8 cellular contexts compared by ENCODE assay signal in the genomic region with DNA sequence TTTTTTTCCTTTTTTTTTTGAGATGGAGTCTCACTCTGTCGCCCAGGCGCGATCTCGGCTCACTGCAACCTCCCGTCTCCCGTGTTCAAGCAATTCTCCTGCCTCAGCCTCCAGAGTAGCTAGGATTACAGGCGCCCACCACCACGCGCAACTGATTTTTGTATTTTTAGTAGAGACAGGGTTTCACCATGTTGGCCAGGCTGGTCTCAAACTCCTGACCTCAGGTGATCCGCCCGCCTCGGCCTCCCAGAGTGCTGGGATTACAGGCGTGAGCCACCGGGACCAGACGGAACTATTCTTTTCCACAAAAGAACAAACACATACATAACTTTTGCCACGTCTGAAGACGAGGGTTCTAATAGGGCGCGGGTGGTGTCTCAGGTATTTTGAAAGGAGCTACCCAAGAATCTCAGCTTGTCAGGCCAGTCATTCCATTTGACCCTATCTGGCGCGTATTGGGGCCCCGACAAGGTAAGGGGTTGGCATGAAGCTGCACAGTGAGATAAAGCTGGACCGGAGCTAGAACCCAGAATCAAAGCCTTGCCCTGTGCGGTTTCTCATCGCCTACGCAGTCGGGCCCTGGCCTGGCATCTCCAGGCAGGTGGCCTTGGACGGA. TPM values are rescaled to one million over a fixed set of nuclear protein-coding genes. Genes with fewer than 3 reads are reported as not detected.
A peak's percentile ranks its signal among the peaks of the same experiment; 100 is the strongest.
DNase-seq lines count a peak whose midpoint lies in the region; ATAC-seq, FAIRE-seq and TF ChIP-seq lines count a peak whose summit lies in the region.
"Not testable (repeated sequence)": the region's sequence is repeated elsewhere in the genome, so short reads cannot be mapped to it uniquely, and the experiment has no call there.

No MANE protein-coding gene starts in this region.

- peak overlapping the region; percentile 84 for H2AFZ ChIP-seq in KMS-11 (ENCODE audit: low read depth)

- H3K4me1 Mint-ChIP-seq in activated CD4-positive, alpha-beta memory T cell treated with anti-CD3 and anti-CD28 coated beads for 36 hours (ENCODE audit: low read depth), result peaks cover 17% of the 10 kb centered on the region

- H4K20me1 ChIP-seq in KMS-11 (ENCODE audit: insufficient read depth), result not testable (repeated sequence)

- not testable (repeated sequence) for TF ChIP-seq CTCF in A673 (conservative IDR thresholded peaks at IDR 0.05; ENCODE audit: low read depth, low read length); KMS-11 (conservative IDR thresholded peaks at IDR 0.05; ENCODE audit: low read depth, low read length); heart left ventricle (IDR thresholded peaks at IDR 0.05)

- ATAC-seq in GM19328 (IDR thresholded peaks at IDR 0.05; ENCODE audit: unreplicated experiment) (peak; percentile 2), heart left ventricle (peak in 3 of 4 donors; percentile 2 to 7 (median 3))

- H3K4me1 ChIP-seq in A673 (ENCODE audit: insufficient read depth, low read length, poor library complexity, severe bottlenecking); small intestine (ENCODE audit: control insufficient read depth in 2 of 2, insufficient read depth in 1 of 2, low read depth in 1 of 2, low read length in 1 of 2): not testable (repeated sequence)
- peaks cover 14% of the 10 kb centered on the region for H3K4me1 ChIP-seq in KMS-11 (ENCODE audit: low read depth, poor library complexity, severe bottlenecking)
- peaks cover 4 to 40% (median 18%) of the 10 kb centered on the region in 12 donors for H3K4me1 ChIP-seq in heart left ventricle
- peaks cover 10 to 28% of the 10 kb centered on the region in 2 donors for H3K4me1 ChIP-seq in mucosa of rectum (ENCODE audit: control insufficient read depth in 2 of 2, insufficient read depth in 2 of 2, low read length in 2 of 2)

- peak overlapping the region; percentile 80 for H3K4me3 Mint-ChIP-seq in activated CD4-positive, alpha-beta memory T cell treated with anti-CD3 and anti-CD28 coated beads for 36 hours

- CTCF ChIA-PET in A673 (lab: Charles Lee), result interaction anchor here (0.9 kb wide), 1 partner anchor 220 kb away, joined by 4 read pairs; no protein-coding TSS in a partner anchor
- CTCF ChIA-PET in activated CD4-positive, alpha-beta memory T cell treated with anti-CD3 and anti-CD28 coated beads for 36 hours (lab: Charles Lee), result interaction anchor here (0.6 to 3.8 kb wide), 9 partner anchors 38 to 359 kb away, joined by 3 to 32 read pairs (median 5); a partner anchor contains a TSS

- not testable (repeated sequence) for H3K9me3 ChIP-seq in A673 (ENCODE audit: low read depth, low read length, poor library complexity, severe bottlenecking); heart left ventricle; mucosa of rectum (ENCODE audit: control insufficient read depth in 2 of 2, low read length in 2 of 2); small intestine (ENCODE audit: control insufficient read depth, low read depth)

- H3K9me3 Mint-ChIP-seq in activated CD4-positive, alpha-beta memory T cell treated with anti-CD3 and anti-CD28 coated beads for 36 hours, result not testable (repeated sequence)

- intact Hi-C loops in A673 (cut with micrococcal nuclease; ENCODE audit: unreplicated experiment), result not testable (repeated sequence)
- intact Hi-C loops in activated CD4-positive, alpha-beta memory T cell treated with anti-CD3 and anti-CD28 coated beads for 36 hours (cut with micrococcal nuclease), result loop anchor here (1.0 kb wide), 2 partner anchors 46 to 230 kb away; a partner anchor contains a TSS
- intact Hi-C loops in heart left ventricle (cut with DNase I), result loop anchor here in 7 of 10 donors (2.0 to 5.0 kb wide), 5 partner anchors 34 to 231 kb away; a partner anchor contains a TSS

- WGBS in heart left ventricle, 4 donors, result 53 to 79% (median 55%) methylated on average over 17 to 28 of the region's 28 CpGs
- 44 to 57% (median 50%) methylated on average over 26 to 28 of the region's 28 CpGs for WGBS in small intestine, 3 donors

- not testable (repeated sequence) for TF ChIP-seq POLR2A in heart left ventricle (IDR thresholded peaks at IDR 0.05)

- H3K9ac ChIP-seq in KMS-11 (peak overlapping the region; percentile 83), mucosa of rectum (ENCODE audit: low read depth in 1 of 2, low read length in 2 of 2) (peak overlapping the region; percentile 83 to 97)

- not testable (repeated sequence) for H3K27me3 Mint-ChIP-seq in activated CD4-positive, alpha-beta memory T cell treated with anti-CD3 and anti-CD28 coated beads for 36 hours

- not testable (repeated sequence) for FAIRE-seq in small intestine (lab: Jason Lieb, UNC)

- not testable (repeated sequence) for H3K79me2 ChIP-seq in KMS-11 (ENCODE audit: insufficient read depth, low read depth)

- H3K36me3 ChIP-seq in A673 (ENCODE audit: insufficient read depth, low read length, poor library complexity, severe bottlenecking) (peaks cover 15% of the 10 kb centered on the region), heart left ventricle (peaks cover 0 to 36% (median 32%) of the 10 kb centered on the region in 9 donors), mucosa of rectum (ENCODE audit: control insufficient read depth in 2 of 2, insufficient read depth in 2 of 2, low read length in 2 of 2) (peaks cover 23 to 26% of the 10 kb centered on the region in 2 donors)
- not testable (repeated sequence) for H3K36me3 ChIP-seq in KMS-11 (ENCODE audit: insufficient read depth); small intestine (ENCODE audit: control insufficient read depth in 2 of 2, insufficient read depth in 2 of 2, low read length in 2 of 2)

- H3K4me2 ChIP-seq in KMS-11, result peak overlapping the region; percentile 78

- H3K27me3 ChIP-seq in A673 (replicated peaks; ENCODE audit: insufficient read depth, low read depth, low read length, poor library complexity); KMS-11 (ENCODE audit: insufficient read depth, low read depth); heart left ventricle; mucosa of rectum (ENCODE audit: control insufficient read depth in 2 of 2, insufficient read depth in 2 of 2, low read length in 2 of 2); small intestine (ENCODE audit: control insufficient read depth in 2 of 2, insufficient read depth in 2 of 2, low read length in 2 of 2): not testable (repeated sequence)

- H3K27ac Mint-ChIP-seq in activated CD4-positive, alpha-beta memory T cell treated with anti-CD3 and anti-CD28 coated beads for 36 hours, result peak overlapping the region; percentile 96

- POLR2A ChIA-PET in A673 (lab: Charles Lee; ENCODE audit: low non-redundant PET), result not testable (repeated sequence)
- POLR2A ChIA-PET in activated CD4-positive, alpha-beta memory T cell treated with anti-CD3 and anti-CD28 coated beads for 36 hours (lab: Charles Lee), result interaction anchor here (0.9 to 1.6 kb wide), 10 partner anchors 9 to 433 kb away, joined by 3 to 10 read pairs (median 5); a partner anchor contains a TSS

- peak overlapping the region; percentile 97 for H3K27ac ChIP-seq in A673 (ENCODE audit: low read depth, low read length, poor library complexity, severe bottlenecking)
- H3K27ac ChIP-seq in KMS-11, result peak overlapping the region; percentile 83
- H3K27ac ChIP-seq in caudate nucleus (ENCODE audit: low read depth, low read length), result peak overlapping the region; percentile 99
- H3K27ac ChIP-seq in heart left ventricle, result peak overlapping the region; percentile 89 to 99 (median 96)
- H3K27ac ChIP-seq in mucosa of rectum (ENCODE audit: low read depth in 2 of 2, low read length in 2 of 2), result peak overlapping the region; percentile 98 to 99
- H3K27ac ChIP-seq in small intestine (ENCODE audit: low read depth in 1 of 2, low read length in 1 of 2), result peak overlapping the region; percentile 95 to 100

- peaks cover 20% of the 10 kb centered on the region for H3K36me3 Mint-ChIP-seq in activated CD4-positive, alpha-beta memory T cell treated with anti-CD3 and anti-CD28 coated beads for 36 hours

- not testable (repeated sequence) for BruUV-seq in A673 (replicated peaks; lab: Mats Ljungman, UMichigan)

- H3K4me3 ChIP-seq in A673 (ENCODE audit: low read depth, low read length, poor library complexity, severe bottlenecking), result peak overlapping the region; percentile 78
- not testable (repeated sequence) for H3K4me3 ChIP-seq in KMS-11 (IDR thresholded peaks at IDR 0.05; ENCODE audit: insufficient read depth, low read depth, low read length)
- peak overlapping the region; percentile 19 to 90 (median 66) for H3K4me3 ChIP-seq in heart left ventricle
- peak overlapping the region; percentile 85 to 93 for H3K4me3 ChIP-seq in mucosa of rectum (ENCODE audit: low read length in 2 of 2)
- H3K4me3 ChIP-seq in small intestine (ENCODE audit: low read depth in 1 of 2, low read length in 2 of 2), result peak overlapping the region; percentile 77 to 81

- DNase-seq in A673 (ENCODE audit: low spot score); heart left ventricle; small intestine: not testable (repeated sequence)
- DNase-seq in activated CD4-positive, alpha-beta memory T cell treated with anti-CD3 and anti-CD28 coated beads for 36 hours, result peak; percentile 48
- DNase-seq in caudate nucleus (lab: John Stamatoyannopoulos, UW), result peak in 1 of 61 donors; percentile 57

RNA-seq across cellular contexts. Expression of a gene that starts 0.7 kb away (rescaled TPM):
- 35.1 and 40.1 TPM in 2 replicates for total RNA-seq in A673 (2021)
- 10 to 100 TPM; 49.3 to 51.5 TPM for total RNA-seq in activated CD4-positive, alpha-beta memory T cell treated with anti-CD3 and anti-CD28 coated beads for 36 hours
- total RNA-seq in heart left ventricle, result 100 to 1,000 TPM in 4 of 9 donors, 10 to 100 TPM in 5; 63.1 to 174 (median 96.0) TPM
- 10 to 100 TPM; 56.8 to 59.1 TPM for polyA plus RNA-seq in heart left ventricle
- 10 to 100 TPM; 32.2 to 45.4 (median 43.5) TPM for polyA plus RNA-seq in small intestine

RNA-seq across cellular contexts. Expression of a gene that starts 35.1 kb away (rescaled TPM):
- 0.57 and 0.75 TPM in 2 replicates for total RNA-seq in A673 (2021)
- 1 to 10 TPM; 1.7 to 2.6 TPM for total RNA-seq in activated CD4-positive, alpha-beta memory T cell treated with anti-CD3 and anti-CD28 coated beads for 36 hours
- total RNA-seq in heart left ventricle, result 10 to 100 TPM in 6 of 9 donors, 1 to 10 TPM in 3; 5.0 to 23.9 (median 11.2) TPM
- 1 to 10 TPM; 2.9 to 5.7 TPM for polyA plus RNA-seq in heart left ventricle
- polyA plus RNA-seq in small intestine, result 1 to 10 TPM in 1 of 3 donors, under 1 TPM in 1, not detected in 1; under 0.01 to 2.6 TPM

RNA-seq across cellular contexts. Expression of a gene that starts 44.7 kb away (rescaled TPM):
- total RNA-seq in A673 (2021), result 0.45 and 0.61 TPM in 2 replicates
- not detected for total RNA-seq in activated CD4-positive, alpha-beta memory T cell treated with anti-CD3 and anti-CD28 coated beads for 36 hours
- total RNA-seq in heart left ventricle, result 100 to 1,000 TPM in 1 of 9 donors, 10 to 100 TPM in 8; 10.2 to 106 (median 19.2) TPM
- 10 to 100 TPM; 13.5 to 25.8 TPM for polyA plus RNA-seq in heart left ventricle
- 10 to 100 TPM; 15.7 to 43.9 (median 15.9) TPM for polyA plus RNA-seq in small intestine

RNA-seq across cellular contexts. Expression of a gene that starts 46.0 kb away (rescaled TPM):
- 59.2 and 67.1 TPM in 2 replicates for total RNA-seq in A673 (2021)
- 10 to 100 TPM; 34.6 to 39.5 TPM for total RNA-seq in activated CD4-positive, alpha-beta memory T cell treated with anti-CD3 and anti-CD28 coated beads for 36 hours
- total RNA-seq in heart left ventricle, result 100 to 1,000 TPM in 5 of 9 donors, 10 to 100 TPM in 4; 88.5 to 131 (median 103) TPM
- 100 to 1,000 TPM in 1 of 2 donors, 10 to 100 TPM in 1; 21.3 to 105 TPM for polyA plus RNA-seq in heart left ventricle
- polyA plus RNA-seq in small intestine, result 10 to 100 TPM; 26.2 to 38.5 (median 29.3) TPM
